16 cellular contexts compared by ENCODE assay signal in the genomic region with DNA sequence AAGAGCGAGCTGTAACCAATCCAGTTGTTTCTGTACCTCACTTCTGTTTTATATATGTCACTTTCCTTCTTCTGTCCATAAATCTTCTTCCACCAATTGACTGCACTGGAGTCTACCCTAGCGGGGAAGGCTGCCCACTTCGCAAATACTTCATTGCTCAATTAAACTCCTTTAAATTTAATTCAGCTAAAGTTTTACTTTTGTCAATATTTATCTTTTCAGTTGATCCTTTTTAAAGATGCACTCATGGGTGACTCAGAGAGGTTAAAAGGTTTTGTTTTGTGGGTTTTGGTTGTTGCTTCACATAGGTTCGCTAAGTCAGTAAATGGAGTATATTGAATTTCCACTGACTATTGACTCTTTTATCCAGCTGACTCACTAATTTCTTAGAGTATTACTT.
DNase-seq lines count a peak whose midpoint lies in the region; ATAC-seq, FAIRE-seq and TF ChIP-seq lines count a peak whose summit lies in the region.
"Had no signal": no experiment of that assay in that cellular context is flagged by ENCODE, and none has a peak within 500 bp of the region (broad histone marks: within the 10 kb centered on the region; RNA-seq: fewer than 3 reads in every experiment).

No MANE protein-coding gene starts in this region.

- TF ChIP-seq POLR2A in GM12878 (IDR thresholded peaks at IDR 0.05; ENCODE audit: low read depth, low read length): no peak

- in situ Hi-C loops in GM12878 (cut with MboI): no loop called here

- POLR2A ChIA-PET in HEK293T (lab: Yijun Ruan, JAX) (no interaction called here), GM12878 (lab: Charles Lee) (interaction anchor here (0.6 kb wide), 1 partner anchor 1370 kb away, joined by 3 read pairs; no protein-coding TSS in a partner anchor)
- POLR2A ChIA-PET in CD8-positive, alpha-beta T cell (lab: Charles Lee): no interaction called here

- H3K36me3 Mint-ChIP-seq in nephron progenitor cell (ENCODE audit: low read depth): no peaks in the 10 kb centered on the region
- no peaks in the 10 kb centered on the region for H3K36me3 Mint-ChIP-seq in CD8-positive, alpha-beta T cell
- H3K36me3 Mint-ChIP-seq: brain had no signal

- CTCF ChIA-PET in HEK293T (lab: Yijun Ruan, JAX) (no interaction called here), GM12878 (lab: Yijun Ruan, JAX) (no interaction called here)
- CTCF ChIA-PET in CD8-positive, alpha-beta T cell (lab: Charles Lee): no interaction called here

- TF ChIP-seq RAD21 in GM12878 (IDR thresholded peaks at IDR 0.05; ENCODE audit: insufficient read depth, low read depth, low read length): no peak

- no peaks in the 10 kb centered on the region for H3K27me3 ChIP-seq in GM12878 (replicated peaks in 1 of 2; ENCODE audit: control insufficient read depth in 2 of 2, insufficient read depth in 2 of 2, low read length in 1 of 2)
- H3K27me3 ChIP-seq in CD8-positive, alpha-beta T cell (ENCODE audit: insufficient read depth, low read length): no peaks in the 10 kb centered on the region
- H3K27me3 ChIP-seq in right cardiac atrium (ENCODE audit: control insufficient read depth, insufficient read depth): no peaks in the 10 kb centered on the region
- H3K27me3 ChIP-seq: transverse colon had no signal

- BruUV-seq in GM12878 (replicated peaks; lab: Mats Ljungman, UMichigan): no TSS peak

- RAD21 ChIA-PET in GM12878 (lab: Charles Lee; ENCODE audit: unreplicated experiment): no interaction called here

- H3K4me1 ChIP-seq in GM12878 (ENCODE audit: control insufficient read depth, insufficient read depth, low read length): no peaks in the 10 kb centered on the region
- H3K4me1 ChIP-seq in CD8-positive, alpha-beta T cell (ENCODE audit: insufficient read depth, low read length): no peaks in the 10 kb centered on the region
- no peaks in the 10 kb centered on the region for H3K4me1 ChIP-seq in right cardiac atrium (ENCODE audit: control insufficient read depth, insufficient read depth, low read length)
- H3K4me1 ChIP-seq: transverse colon had no signal

- SMC1A ChIA-PET in GM12878 (lab: Charles Lee; ENCODE audit: uncharacterized antibody, unreplicated experiment): no interaction called here

- peak overlapping the region; percentile 55 for H3K27ac Mint-ChIP-seq in nephron progenitor cell
- H3K27ac Mint-ChIP-seq in CD8-positive, alpha-beta T cell: no peak overlapping the region
- H3K27ac Mint-ChIP-seq: brain; T-helper 1 cell treated with Interleukin-12 subunit alpha and Interleukin-12 subunit beta and Interleukin-4 antibody, amounts not matched to agents 30 μg/mL and 1 μg/mL, for 36 hours had no signal

- no peak overlapping the region for H3K4me2 ChIP-seq in GM12878 (ENCODE audit: control insufficient read depth, insufficient read depth)

- H3K4me3 ChIP-seq in GM12878 (no peak overlapping the region), right cardiac atrium (ENCODE audit: low read length) (no peak overlapping the region)
- H3K4me3 ChIP-seq in CD8-positive, alpha-beta T cell (ENCODE audit: low read depth, low read length): no peak overlapping the region
- H3K4me3 ChIP-seq: transverse colon had no signal

- H3K4me3 Mint-ChIP-seq in nephron progenitor cell: no peak overlapping the region
- H3K4me3 Mint-ChIP-seq in CD8-positive, alpha-beta T cell: no peak overlapping the region
- H3K4me3 Mint-ChIP-seq: brain; T-helper 1 cell treated with Interleukin-12 subunit alpha and Interleukin-12 subunit beta and Interleukin-4 antibody, amounts not matched to agents 30 μg/mL and 1 μg/mL, for 36 hours had no signal

- H3K27ac ChIP-seq in GM12878 (ENCODE audit: control insufficient read depth, insufficient read depth) (no peak overlapping the region), right cardiac atrium (ENCODE audit: low read length) (no peak overlapping the region)
- H3K27ac ChIP-seq in CD8-positive, alpha-beta T cell (ENCODE audit: low read depth, low read length): no peak overlapping the region
- H3K27ac ChIP-seq: transverse colon had no signal

- no peak overlapping the region for H2AFZ ChIP-seq in GM12878 (ENCODE audit: control insufficient read depth, low read depth, low read length)

- no peak for ATAC-seq in GM12878
- ATAC-seq in CD8-positive, alpha-beta T cell: no peak
- ATAC-seq in right cardiac atrium: no peak

- H4K20me1 ChIP-seq in GM12878 (ENCODE audit: control insufficient read depth, insufficient read depth): no peaks in the 10 kb centered on the region

- peaks cover 1% of the 10 kb centered on the region for H3K27me3 Mint-ChIP-seq in nephron progenitor cell (ENCODE audit: low read depth, poor library complexity)
- no peaks in the 10 kb centered on the region for H3K27me3 Mint-ChIP-seq in CD8-positive, alpha-beta T cell (ENCODE audit: low read depth)
- H3K27me3 Mint-ChIP-seq: brain had no signal

- no peaks in the 10 kb centered on the region for H3K9me3 ChIP-seq in GM12878 (replicated peaks; ENCODE audit: control insufficient read depth, insufficient read depth, low read length)
- H3K9me3 ChIP-seq in CD8-positive, alpha-beta T cell (ENCODE audit: low read length): no peaks in the 10 kb centered on the region
- no peaks in the 10 kb centered on the region for H3K9me3 ChIP-seq in right cardiac atrium (ENCODE audit: control insufficient read depth, low read length)
- H3K9me3 ChIP-seq: transverse colon had no signal

- TF ChIP-seq CTCF in GM12878 (IDR thresholded peaks at IDR 0.05 in 2 of 3, conservative IDR thresholded peaks at IDR 0.05 in 1 of 3; ENCODE audit: control insufficient read depth in 2 of 3, extremely low read depth in 1 of 3, insufficient read depth in 1 of 3, low read depth in 3 of 3, low read length in 3 of 3): no peak
- no peak for TF ChIP-seq CTCF in nephron progenitor cell (IDR thresholded peaks at IDR 0.05)
- no peak for TF ChIP-seq CTCF in CD8-positive, alpha-beta T cell (IDR thresholded peaks at IDR 0.05)

- no peak overlapping the region for H3K9ac ChIP-seq in GM12878 (ENCODE audit: control insufficient read depth, insufficient read depth, low read length)

- peaks cover 10% of the 10 kb centered on the region for H3K4me1 Mint-ChIP-seq in nephron progenitor cell
- H3K4me1 Mint-ChIP-seq in CD8-positive, alpha-beta T cell (ENCODE audit: low read depth): no peaks in the 10 kb centered on the region
- H3K4me1 Mint-ChIP-seq: brain had no signal

- FAIRE-seq in GM12878 (lab: Jason Lieb, UNC): no peak
- FAIRE-seq: endometrium had no signal

- no peaks in the 10 kb centered on the region for H3K36me3 ChIP-seq in GM12878 (ENCODE audit: control insufficient read depth in 2 of 2, insufficient read depth in 2 of 2, low read length in 1 of 2)
- no peaks in the 10 kb centered on the region for H3K36me3 ChIP-seq in CD8-positive, alpha-beta T cell (ENCODE audit: insufficient read depth, low read length)
- H3K36me3 ChIP-seq: transverse colon had no signal

- WGBS in GM12878 (ENCODE audit: insufficient coverage, insufficient replicate concordance, low lambda C conversion rate, missing lambda C conversion rate): 33% methylated on average over 4 of the region's 4 CpGs
- WGBS in right cardiac atrium: 85% methylated on average over 4 of the region's 4 CpGs

- TF ChIP-seq EP300 in GM12878 (IDR thresholded peaks at IDR 0.05; ENCODE audit: borderline replicate concordance in 1 of 2, control insufficient read depth in 1 of 2, low read depth in 2 of 2, low read length in 2 of 2): no peak

- DNase-seq in HEK293T (ENCODE audit: extremely low spot score) (no peak), NCI-H345 (lab: John Stamatoyannopoulos, UW) (peak; percentile 58), GM12878 (ENCODE audit: low read depth, low spot score) (no peak), nephron progenitor cell (no peak), SW 1271 (lab: John Stamatoyannopoulos, UW) (no peak), right cardiac atrium (no peak)
- DNase-seq in CD8-positive, alpha-beta T cell: no peak
- no peak for DNase-seq in activated CD8-positive, alpha-beta memory T cell treated with anti-CD3 and anti-CD28 coated beads, Interleukin-2, amount 50 U/mL, for 4 hours
- DNase-seq: activated CD4-positive, alpha-beta T cell treated with anti-CD3 and anti-CD28 coated beads, Interleukin-2, amount 50 U/mL, for 1 hour; activated effector memory CD4-positive, alpha-beta T cell treated with Interleukin-2 at 50 U/mL for 16 hours; hypothalamus; NCI-H1694 treated with DMSO at 0.1 percent for 48 hours; transverse colon had no signal

- no peaks in the 10 kb centered on the region for H3K79me2 ChIP-seq in GM12878 (ENCODE audit: control insufficient read depth, insufficient read depth, low read length)

- intact Hi-C loops in GM12878 (cut with micrococcal nuclease; ENCODE audit: unreplicated experiment): no loop called here
- intact Hi-C loops in CD8-positive, alpha-beta T cell (cut with DNase I, micrococcal nuclease): no loop called here
- intact Hi-C loops in right cardiac atrium (cut with DNase I): no loop called here

- H3K9me3 Mint-ChIP-seq in nephron progenitor cell: no peaks in the 10 kb centered on the region
- peaks cover 19% of the 10 kb centered on the region for H3K9me3 Mint-ChIP-seq in CD8-positive, alpha-beta T cell

TF ChIP-seq in HEK293T, 16 proteins besides CTCF, POLR2A, EP300 and RAD21 (continues in another document):
- TF ChIP-seq SUZ12 (IDR thresholded peaks at IDR 0.05): no peak
- TF ChIP-seq, protein P1, sequence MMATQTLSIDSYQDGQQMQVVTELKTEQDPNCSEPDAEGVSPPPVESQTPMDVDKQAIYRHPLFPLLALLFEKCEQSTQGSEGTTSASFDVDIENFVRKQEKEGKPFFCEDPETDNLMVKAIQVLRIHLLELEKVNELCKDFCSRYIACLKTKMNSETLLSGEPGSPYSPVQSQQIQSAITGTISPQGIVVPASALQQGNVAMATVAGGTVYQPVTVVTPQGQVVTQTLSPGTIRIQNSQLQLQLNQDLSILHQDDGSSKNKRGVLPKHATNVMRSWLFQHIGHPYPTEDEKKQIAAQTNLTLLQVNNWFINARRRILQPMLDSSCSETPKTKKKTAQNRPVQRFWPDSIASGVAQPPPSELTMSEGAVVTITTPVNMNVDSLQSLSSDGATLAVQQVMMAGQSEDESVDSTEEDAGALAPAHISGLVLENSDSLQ (IDR thresholded peaks at IDR 0.05): 0 out of 2 replicates have a peak, but pooled peaks have one; percentile 4
- no peak for TF ChIP-seq LEF1 (IDR thresholded peaks at IDR 0.05; ENCODE audit: borderline replicate concordance)
- no peak for TF ChIP-seq ZNF384 (IDR thresholded peaks at IDR 0.05)
